In genomic region chr10:132810141-132810806, GRCh38 we compare ENCODE assay signal across 18 cellular contexts. TPM values are rescaled to one million over a fixed set of nuclear protein-coding genes. Genes with fewer than 3 reads are reported as not detected.
DNase-seq lines count a peak whose midpoint lies in the region; ATAC-seq, FAIRE-seq and TF ChIP-seq lines count a peak whose summit lies in the region.
"Had no signal": no experiment of that assay in that cellular context is flagged by ENCODE, and none has a peak within 500 bp of the region (broad histone marks: within the 10 kb centered on the region; RNA-seq: fewer than 3 reads in every experiment).

No MANE protein-coding gene starts in this region.

- peak; percentile 10 for DNase-seq in Right ventricle myocardium superior
- DNase-seq in right atrium auricular region (ENCODE audit: low spot score), result no peak
- DNase-seq in kidney, result peak; percentile 66
- DNase-seq in posterior vena cava (ENCODE audit: low spot score), result peak; percentile 74
- DNase-seq in aorta, result peak; percentile 24 to 48
- no peak for DNase-seq in mesenchymal stem cell
- DNase-seq in EL, result no peak
- DNase-seq: ACHN; Calu3; CD4-positive, CD25-positive, alpha-beta regulatory T cell; DMS 273 treated with DMSO at 0.1 percent for 48 hours; GOT3 had no signal

- H2AK5ac ChIP-seq in mesenchymal stem cell (ENCODE audit: low read length, severe bottlenecking), result no peak overlapping the region

- H2BK12ac ChIP-seq in mesenchymal stem cell (ENCODE audit: low read length in 2 of 2), result no peak overlapping the region

- H3K27me3 ChIP-seq in right atrium auricular region, result no peaks in the 10 kb centered on the region
- no peaks in the 10 kb centered on the region for H3K27me3 ChIP-seq in aorta (ENCODE audit: control insufficient read depth in 1 of 2, insufficient read depth in 2 of 2, low read length in 1 of 2)
- peaks cover 0 to 64% of the 10 kb centered on the region in 2 experiments for H3K27me3 ChIP-seq in mesenchymal stem cell (ENCODE audit: control insufficient read depth in 1 of 2, insufficient read depth in 1 of 2, low read length in 2 of 2)
- H3K27me3 ChIP-seq: BLaER1 treated with 17β-estradiol and CSF1 and Interleukin-3, amounts not matched to agents 10 nM and 100 nM had no signal

- H3K14ac ChIP-seq in mesenchymal stem cell (ENCODE audit: low read length in 2 of 2), result no peak overlapping the region

- H3K4me3 ChIP-seq in right atrium auricular region, result no peak overlapping the region
- H3K4me3 ChIP-seq in kidney (ENCODE audit: low read length in 2 of 2), result no peak overlapping the region
- H3K4me3 ChIP-seq in aorta (ENCODE audit: low read length in 2 of 2), result no peak overlapping the region
- no peak overlapping the region for H3K4me3 ChIP-seq in mesenchymal stem cell (ENCODE audit: insufficient read depth in 1 of 2, low read depth in 1 of 2, low read length in 2 of 2)
- H3K4me3 ChIP-seq: BLaER1 treated with 17β-estradiol and CSF1 and Interleukin-3, amounts not matched to agents 10 nM and 100 nM; GM12878; HAP-1 had no signal

- no peak overlapping the region for H2BK120ac ChIP-seq in mesenchymal stem cell (ENCODE audit: low read depth, low read length)

- no peak for ATAC-seq in Right ventricle myocardium superior (ENCODE audit: poor library complexity)
- no peak for ATAC-seq in aorta (ENCODE audit: low FRiP score)
- ATAC-seq: GM12878 had no signal

- H3K4ac ChIP-seq in mesenchymal stem cell (ENCODE audit: low read depth in 1 of 2, low read length in 2 of 2), result no peak overlapping the region

- no peak for FAIRE-seq in kidney (lab: Jason Lieb, UNC)
- FAIRE-seq: GM12878, HTR-8/SVneo had no signal

- no peak overlapping the region for H3K23ac ChIP-seq in mesenchymal stem cell (ENCODE audit: low read length in 2 of 2)

- TF ChIP-seq CTCF in right atrium auricular region (IDR thresholded peaks at IDR 0.05) (no peak), kidney (IDR thresholded peaks at IDR 0.05; ENCODE audit: borderline replicate concordance, extremely low read depth, insufficient read depth) (no peak)

- no peak overlapping the region for H2BK15ac ChIP-seq in mesenchymal stem cell (ENCODE audit: low read depth, poor library complexity, severe bottlenecking)

- intact Hi-C loops in Right ventricle myocardium superior (cut with DNase I) (no loop called here), kidney (cut with DNase I) (no loop called here), posterior vena cava (cut with DNase I) (no loop called here), aorta (cut with DNase I) (no loop called here)

- H3K36me3 ChIP-seq in right atrium auricular region, result no peaks in the 10 kb centered on the region
- H3K36me3 ChIP-seq in kidney (ENCODE audit: control insufficient read depth in 1 of 2, insufficient read depth in 2 of 2, low read length in 2 of 2), result no peaks in the 10 kb centered on the region
- no peaks in the 10 kb centered on the region for H3K36me3 ChIP-seq in aorta (ENCODE audit: control insufficient read depth in 1 of 2, insufficient read depth in 2 of 2, low read length in 1 of 2)
- no peaks in the 10 kb centered on the region for H3K36me3 ChIP-seq in mesenchymal stem cell (ENCODE audit: control insufficient read depth in 1 of 2, insufficient read depth in 2 of 2, low read depth in 1 of 2, low read length in 2 of 2)
- H3K36me3 ChIP-seq: BLaER1 treated with 17β-estradiol and CSF1 and Interleukin-3, amounts not matched to agents 10 nM and 100 nM; HAP-1 had no signal

- H3K9ac ChIP-seq in kidney (ENCODE audit: low read length in 2 of 2), result no peak overlapping the region
- no peak overlapping the region for H3K9ac ChIP-seq in mesenchymal stem cell (ENCODE audit: low read length)
- H3K9ac ChIP-seq: BLaER1 treated with 17β-estradiol and CSF1 and Interleukin-3, amounts not matched to agents 10 nM and 100 nM had no signal

- H2AFZ ChIP-seq in mesenchymal stem cell (ENCODE audit: low read depth, low read length), result no peak overlapping the region

- H3K4me2 ChIP-seq in mesenchymal stem cell (ENCODE audit: low read length, poor library complexity, severe bottlenecking), result no peak overlapping the region
- H3K4me2 ChIP-seq: BLaER1 treated with 17β-estradiol and CSF1 and Interleukin-3, amounts not matched to agents 10 nM and 100 nM had no signal

- no peaks in the 10 kb centered on the region for H3K79me1 ChIP-seq in mesenchymal stem cell (replicated peaks; ENCODE audit: low read length, poor library complexity, severe bottlenecking)

- WGBS in aorta, 2 donors, result 75 to 80% methylated on average over 39 of the region's 39 CpGs
- 88% methylated on average over 39 of the region's 39 CpGs for WGBS in mesenchymal stem cell

- H4K8ac ChIP-seq in mesenchymal stem cell (ENCODE audit: low read length), result no peak overlapping the region

- H3K4me1 ChIP-seq in right atrium auricular region (no peaks in the 10 kb centered on the region), kidney (ENCODE audit: control insufficient read depth in 1 of 2, insufficient read depth in 1 of 2, low read depth in 1 of 2, low read length in 2 of 2) (no peaks in the 10 kb centered on the region), aorta (ENCODE audit: control insufficient read depth in 1 of 2, insufficient read depth in 2 of 2, low read length in 2 of 2) (no peaks in the 10 kb centered on the region), mesenchymal stem cell (ENCODE audit: control insufficient read depth, insufficient read depth, low read depth, low read length) (peaks cover 2% of the 10 kb centered on the region)
- H3K4me1 ChIP-seq: HAP-1 had no signal

- H3K27ac ChIP-seq in right atrium auricular region (no peak overlapping the region), kidney (ENCODE audit: low read depth in 2 of 2, low read length in 2 of 2) (no peak overlapping the region), aorta (ENCODE audit: low read depth in 1 of 2, low read length in 2 of 2) (no peak overlapping the region), mesenchymal stem cell (ENCODE audit: low read length, poor library complexity, severe bottlenecking) (no peak overlapping the region)
- H3K27ac ChIP-seq: BLaER1 treated with 17β-estradiol and CSF1 and Interleukin-3, amounts not matched to agents 10 nM and 100 nM had no signal

- H4K91ac ChIP-seq in mesenchymal stem cell (ENCODE audit: low read length), result no peak overlapping the region

- no peak overlapping the region for H3K18ac ChIP-seq in mesenchymal stem cell (ENCODE audit: low read depth in 1 of 2, low read length in 2 of 2)

- H3K9me3 ChIP-seq in right atrium auricular region (no peaks in the 10 kb centered on the region), kidney (ENCODE audit: control insufficient read depth in 1 of 2, low read length in 2 of 2) (no peaks in the 10 kb centered on the region), aorta (ENCODE audit: control insufficient read depth, low read length) (no peaks in the 10 kb centered on the region), mesenchymal stem cell (ENCODE audit: control insufficient read depth, low read length) (no peaks in the 10 kb centered on the region)
- H3K9me3 ChIP-seq: BLaER1 treated with 17β-estradiol and CSF1 and Interleukin-3, amounts not matched to agents 10 nM and 100 nM; HAP-1 had no signal

- no peak overlapping the region for H2BK5ac ChIP-seq in mesenchymal stem cell (ENCODE audit: low read depth, low read length, poor library complexity, severe bottlenecking)

RNA-seq across cellular contexts. Expression of gene NKX6-2, which starts 24.3 kb away (rescaled TPM):
- not detected for total RNA-seq in Right ventricle myocardium superior
- total RNA-seq in right atrium auricular region, result not detected
- 2.5 TPM for total RNA-seq in kidney
- not detected for polyA plus RNA-seq in kidney (ENCODE audit: insufficient read depth, low read depth, low replicate concordance)
- not detected for total RNA-seq in posterior vena cava
- not detected for total RNA-seq in aorta
- not detected for polyA plus RNA-seq in aorta
- not detected for polyA plus RNA-seq in mesenchymal stem cell (2013, experiment 1 of 2)
- not detected for polyA plus RNA-seq in mesenchymal stem cell (2013, experiment 2 of 2)
- total RNA-seq: A172; Calu3; CD4-positive, CD25-positive, alpha-beta regulatory T cell; G401; GM12878 had no signal

Comparison
In these comparisons a context has a peak if more than half of its experiments do, and no peak if none do; other contexts are left out.
1. DNase-seq: peak in Right ventricle myocardium superior (single experiment), kidney (single experiment), posterior vena cava (single experiment) and aorta (2 of 2); none in right atrium auricular region (single experiment), mesenchymal stem cell (single experiment) and EL (single experiment).